Comparison of ENCODE assay signal across 2 cellular contexts in genomic region chr7:1523208-1523607, GRCh38.
TF ChIP-seq lines count a peak whose summit lies in the region.

No MANE protein-coding gene starts in this region.

TF ChIP-seq in A549, 52 proteins besides CTCF, POLR2A, EP300 and RAD21:
- no peak for TF ChIP-seq CHD2 (IDR thresholded peaks at IDR 0.05; ENCODE audit: low read length, partially characterized antibody)
- no peak for TF ChIP-seq MYC (IDR thresholded peaks at IDR 0.05; ENCODE audit: borderline replicate concordance, low read length)
- no peak for TF ChIP-seq NFE2L2 (conservative IDR thresholded peaks at IDR 0.05; ENCODE audit: low read length)
- TF ChIP-seq REST (IDR thresholded peaks at IDR 0.05): no peak
- TF ChIP-seq E2F6 (IDR thresholded peaks at IDR 0.05; ENCODE audit: borderline replicate concordance, low read depth): no peak
- no peak for TF ChIP-seq BHLHE40 (IDR thresholded peaks at IDR 0.05; ENCODE audit: low read depth, low read length)
- TF ChIP-seq CEBPB (IDR thresholded peaks at IDR 0.05): no peak
- no peak for TF ChIP-seq MAFK (IDR thresholded peaks at IDR 0.05; ENCODE audit: partially characterized antibody)
- TF ChIP-seq BCL3 (IDR thresholded peaks at IDR 0.05): no peak
- no peak for TF ChIP-seq ZFP36 (IDR thresholded peaks at IDR 0.05; ENCODE audit: borderline replicate concordance, partially characterized antibody)
- no peak for TF ChIP-seq SMC3 (IDR thresholded peaks at IDR 0.05)
- TF ChIP-seq HES2 (IDR thresholded peaks at IDR 0.05): no peak
- no peak for TF ChIP-seq ELK1 (IDR thresholded peaks at IDR 0.05; ENCODE audit: low read depth, low read length)
- no peak for TF ChIP-seq MAZ (IDR thresholded peaks at IDR 0.05; ENCODE audit: borderline replicate concordance, low read depth, low read length)
- TF ChIP-seq RCOR1 (IDR thresholded peaks at IDR 0.05; ENCODE audit: low read depth, low read length): no peak
- no peak for TF ChIP-seq HOXA7 (CRISPR knock-in tag; IDR thresholded peaks at IDR 0.05)
- TF ChIP-seq FOXS1 (CRISPR knock-in tag; IDR thresholded peaks at IDR 0.05): no peak
- no peak for TF ChIP-seq EHF (CRISPR knock-in tag; IDR thresholded peaks at IDR 0.05)
- TF ChIP-seq KDM5A (IDR thresholded peaks at IDR 0.05): no peak
- no peak for TF ChIP-seq EHMT2 (IDR thresholded peaks at IDR 0.05; ENCODE audit: low read depth)

TF ChIP-seq in HepG2, 621 proteins besides CTCF, POLR2A, EP300 and RAD21 (continues in another document):
- TF ChIP-seq HMGXB3 (CRISPR knock-in tag; IDR thresholded peaks at IDR 0.05; ENCODE audit: borderline replicate concordance): no peak
- TF ChIP-seq POGZ (CRISPR knock-in tag; IDR thresholded peaks at IDR 0.05): no peak
- TF ChIP-seq ARID3A (IDR thresholded peaks at IDR 0.05; ENCODE audit: low read depth, low read length): no peak
- TF ChIP-seq ZSCAN21 (CRISPR knock-in tag; IDR thresholded peaks at IDR 0.05; ENCODE audit: borderline replicate concordance): no peak
- no peak for TF ChIP-seq HHEX (CRISPR knock-in tag; IDR thresholded peaks at IDR 0.05)
- no peak for TF ChIP-seq PLSCR1 (CRISPR knock-in tag; IDR thresholded peaks at IDR 0.05; ENCODE audit: borderline replicate concordance)
- no peak for TF ChIP-seq ZNF101 (CRISPR knock-in tag; IDR thresholded peaks at IDR 0.05; ENCODE audit: borderline replicate concordance, low read depth)
- TF ChIP-seq ZNF350 (CRISPR knock-in tag; IDR thresholded peaks at IDR 0.05; ENCODE audit: borderline replicate concordance, low read depth): 0 out of 2 replicates have a peak, but pooled peaks have one; percentile 36
- no peak for TF ChIP-seq TIGD3 (CRISPR knock-in tag; IDR thresholded peaks at IDR 0.05; ENCODE audit: borderline replicate concordance)
- no peak for TF ChIP-seq CHCHD3 (CRISPR knock-in tag; IDR thresholded peaks at IDR 0.05)
- no peak for TF ChIP-seq SIX4 (CRISPR knock-in tag; IDR thresholded peaks at IDR 0.05)
- TF ChIP-seq ASH2L (IDR thresholded peaks at IDR 0.05; ENCODE audit: insufficient read length, low read depth, low read length): no peak
- no peak for TF ChIP-seq AKAP8 (CRISPR knock-in tag; IDR thresholded peaks at IDR 0.05)
- no peak for TF ChIP-seq DNMT1 (CRISPR knock-in tag; IDR thresholded peaks at IDR 0.05)
- no peak for TF ChIP-seq HOXA9 (CRISPR knock-in tag; IDR thresholded peaks at IDR 0.05; ENCODE audit: borderline replicate concordance)
- TF ChIP-seq RARG (CRISPR knock-in tag; IDR thresholded peaks at IDR 0.05; ENCODE audit: low read depth): no peak
- TF ChIP-seq GATA4 (IDR thresholded peaks at IDR 0.05; ENCODE audit: borderline replicate concordance, low read depth): no peak
- no peak for TF ChIP-seq AGO1 (IDR thresholded peaks at IDR 0.05; ENCODE audit: low read depth, low read length, poor library complexity, severe bottlenecking)
- TF ChIP-seq KLF6 (CRISPR knock-in tag; IDR thresholded peaks at IDR 0.05): no peak
- TF ChIP-seq ZNF382 (CRISPR knock-in tag; IDR thresholded peaks at IDR 0.05; ENCODE audit: borderline replicate concordance): no peak
- no peak for TF ChIP-seq SIN3A (IDR thresholded peaks at IDR 0.05; ENCODE audit: borderline replicate concordance, low read depth, low read length)
- no peak for TF ChIP-seq THAP11 (CRISPR knock-in tag; IDR thresholded peaks at IDR 0.05)
- TF ChIP-seq MYNN (CRISPR knock-in tag; IDR thresholded peaks at IDR 0.05; ENCODE audit: low read depth): no peak
- no peak for TF ChIP-seq GLI4 (CRISPR knock-in tag; IDR thresholded peaks at IDR 0.05; ENCODE audit: borderline replicate concordance)
- no peak for TF ChIP-seq FOXK2 (IDR thresholded peaks at IDR 0.05)
- TF ChIP-seq EED (CRISPR knock-in tag; IDR thresholded peaks at IDR 0.05): no peak
- TF ChIP-seq SAP130 (CRISPR knock-in tag; IDR thresholded peaks at IDR 0.05; ENCODE audit: low read depth): peak; percentile 16; the same call in 1 of the 2 replicates
- no peak for TF ChIP-seq ZNF235 (CRISPR knock-in tag; IDR thresholded peaks at IDR 0.05; ENCODE audit: borderline replicate concordance)
- TF ChIP-seq ZFP91 (CRISPR knock-in tag; IDR thresholded peaks at IDR 0.05; ENCODE audit: borderline replicate concordance): no peak
- TF ChIP-seq HCFC1 (IDR thresholded peaks at IDR 0.05; ENCODE audit: low read depth, low read length): no peak
- TF ChIP-seq PATZ1 (CRISPR knock-in tag; IDR thresholded peaks at IDR 0.05): peak; percentile 20; the same call in 1 of the 2 replicates
- TF ChIP-seq PRPF4 (IDR thresholded peaks at IDR 0.05; ENCODE audit: low read depth, low read length, poor library complexity, severe bottlenecking): no peak
- TF ChIP-seq JDP2 (CRISPR knock-in tag; IDR thresholded peaks at IDR 0.05; ENCODE audit: borderline replicate concordance): no peak
- no peak for TF ChIP-seq NPAS2 (CRISPR knock-in tag; IDR thresholded peaks at IDR 0.05; ENCODE audit: borderline replicate concordance)
- TF ChIP-seq ZNF556 (CRISPR knock-in tag; IDR thresholded peaks at IDR 0.05; ENCODE audit: borderline replicate concordance): no peak
- no peak for TF ChIP-seq E2F2 (CRISPR knock-in tag; IDR thresholded peaks at IDR 0.05; ENCODE audit: borderline replicate concordance)
- TF ChIP-seq ZNF615 (CRISPR knock-in tag; IDR thresholded peaks at IDR 0.05; ENCODE audit: borderline replicate concordance): no peak
- no peak for TF ChIP-seq ZNF781 (CRISPR knock-in tag; IDR thresholded peaks at IDR 0.05; ENCODE audit: borderline replicate concordance, not compliant biosample characterization)
- TF ChIP-seq REPIN1 (CRISPR knock-in tag; IDR thresholded peaks at IDR 0.05; ENCODE audit: borderline replicate concordance, low read depth): no peak
- no peak for TF ChIP-seq ZNF326 (CRISPR knock-in tag; IDR thresholded peaks at IDR 0.05; ENCODE audit: borderline replicate concordance)
- no peak for TF ChIP-seq FOXC1 (CRISPR knock-in tag; IDR thresholded peaks at IDR 0.05; ENCODE audit: borderline replicate concordance)
- no peak for TF ChIP-seq GMEB2 (CRISPR knock-in tag; IDR thresholded peaks at IDR 0.05; ENCODE audit: low read depth)
- no peak for TF ChIP-seq EEA1 (CRISPR knock-in tag; IDR thresholded peaks at IDR 0.05; ENCODE audit: borderline replicate concordance)
- no peak for TF ChIP-seq ZNF660 (CRISPR knock-in tag; IDR thresholded peaks at IDR 0.05; ENCODE audit: borderline replicate concordance, low read depth)
